Comparison of ENCODE assay signal across 37 cellular contexts in the genomic region with DNA sequence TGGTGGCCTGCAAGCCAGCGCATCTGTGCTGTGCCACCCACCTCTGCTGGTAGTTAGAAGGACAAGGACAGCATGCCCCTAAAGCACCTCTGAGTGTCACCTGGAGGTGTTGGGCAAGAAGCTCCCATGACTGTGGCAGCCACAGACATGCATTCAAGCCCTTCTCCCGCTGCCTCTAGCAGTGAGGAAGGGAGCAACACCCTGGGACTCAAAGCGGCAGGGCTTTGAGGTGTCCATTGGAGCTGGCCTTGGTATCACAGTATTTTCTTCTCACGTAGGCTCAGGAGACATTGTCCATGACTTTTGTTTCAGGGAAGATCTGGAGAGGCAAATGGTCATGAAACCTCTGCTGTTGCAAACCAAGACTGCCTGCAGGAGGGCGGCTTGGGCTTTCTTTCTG.
DNase-seq lines count a peak whose midpoint lies in the region; ATAC-seq, FAIRE-seq and TF ChIP-seq lines count a peak whose summit lies in the region.
"Had no signal": no experiment of that assay in that cellular context is flagged by ENCODE, and none has a peak within 500 bp of the region (broad histone marks: within the 10 kb centered on the region; RNA-seq: fewer than 3 reads in every experiment).

No MANE protein-coding gene starts in this region.

- H3K27ac Mint-ChIP-seq in endodermal cell, result no peak overlapping the region
- H3K27ac Mint-ChIP-seq: B cell; CD4-positive, alpha-beta memory T cell; CD4-positive, alpha-beta T cell; CD4-positive, CD25-positive, alpha-beta regulatory T cell; CD8-positive, alpha-beta memory T cell; CD8-positive, alpha-beta T cell had no signal

- H3K79me1 ChIP-seq in mesendoderm (ENCODE audit: low read length), result no peaks in the 10 kb centered on the region

- H3K4me1 ChIP-seq in endodermal cell (ENCODE audit: control insufficient read depth, insufficient read depth, low read length) (peaks cover 33% of the 10 kb centered on the region), HepG2 (ENCODE audit: insufficient read depth, low read length) (peaks cover 80% of the 10 kb centered on the region), mesendoderm (ENCODE audit: control insufficient read depth, low read depth, low read length) (peaks cover 23% of the 10 kb centered on the region)
- H3K4me1 ChIP-seq: A549, BE2C had no signal

- H3K9ac ChIP-seq in endodermal cell (ENCODE audit: extremely low read depth, low read length, poor library complexity, severe bottlenecking) (no peak overlapping the region), HepG2 (ENCODE audit: insufficient read depth, low read depth, low read length) (no peak overlapping the region), mesendoderm (ENCODE audit: low read length) (no peak overlapping the region)
- H3K9ac ChIP-seq: BLaER1; BLaER1 treated with 17β-estradiol and CSF1 and Interleukin-3, amounts not matched to agents 10 nM and 100 nM had no signal

- TF ChIP-seq EP300 in HepG2 (IDR thresholded peaks at IDR 0.05; ENCODE audit: low read depth in 2 of 2, low read length in 2 of 2) (no peak), HepG2 (CRISPR knock-in tag; IDR thresholded peaks at IDR 0.05; ENCODE audit: borderline replicate concordance) (no peak)

- H3K4me3 ChIP-seq in endodermal cell (ENCODE audit: low read length), result no peak overlapping the region
- no peak overlapping the region for H3K4me3 ChIP-seq in HepG2 (replicated peaks in 1 of 3; ENCODE audit: insufficient read depth in 1 of 3, low read depth in 2 of 3, low read length in 3 of 3)
- no peak overlapping the region for H3K4me3 ChIP-seq in mesendoderm (ENCODE audit: low read length)
- H3K4me3 ChIP-seq: A549; BLaER1; BLaER1 treated with 17β-estradiol and CSF1 and Interleukin-3, amounts not matched to agents 10 nM and 100 nM had no signal

- H3K27ac ChIP-seq in endodermal cell (ENCODE audit: low read depth, low read length) (no peak overlapping the region), HepG2 (ENCODE audit: extremely low read length, insufficient read depth, low read length) (no peak overlapping the region), mesendoderm (ENCODE audit: low read depth, low read length) (no peak overlapping the region)
- H3K27ac ChIP-seq: 22Rv1; A549; BLaER1; BLaER1 treated with 17β-estradiol and CSF1 and Interleukin-3, amounts not matched to agents 10 nM and 100 nM; C4-2B had no signal

- no peaks in the 10 kb centered on the region for H4K20me1 ChIP-seq in HepG2 (ENCODE audit: insufficient read depth, low read length)
- H4K20me1 ChIP-seq: BLaER1; BLaER1 treated with 17β-estradiol and CSF1 and Interleukin-3, amounts not matched to agents 10 nM and 100 nM had no signal

- peak; percentile 63 for DNase-seq in endodermal cell
- no peak for DNase-seq in HepG2 (ENCODE audit: low spot score)
- DNase-seq in mesendoderm, result peak; percentile 25
- DNase-seq in myocyte (ENCODE audit: low read depth), result peak; percentile 43
- DNase-seq in NCI-H128 (lab: John Stamatoyannopoulos, UW; ENCODE audit: unreplicated experiment), result no peak
- DNase-seq in NCI-H2227 (lab: John Stamatoyannopoulos, UW; ENCODE audit: unreplicated experiment), result no peak
- DNase-seq: 8988T; ACHN; AML-193; BE2C; C1 segment of cervical spinal cord; Caco-2; Calu3; CD4-positive, alpha-beta memory T cell; CD4-positive, alpha-beta T cell; CD4-positive, CD25-positive, alpha-beta regulatory T cell; CD8-positive, alpha-beta memory T cell; CD8-positive, alpha-beta T cell; COR-L47; DMS 273 treated with DMSO at 0.1 percent for 48 hours; DMS153; DMS53; DMS79; DMS79 treated with DMSO at 0.1 percent for 48 hours; DND-41; EL had no signal

- H2BK5ac ChIP-seq in mesendoderm (ENCODE audit: low read length), result no peak overlapping the region

- no peak overlapping the region for H3K4ac ChIP-seq in mesendoderm (ENCODE audit: low read depth, low read length)

- H3K27me3 ChIP-seq in endodermal cell (ENCODE audit: control insufficient read depth, insufficient read depth, low read length, poor library complexity, severe bottlenecking) (no peaks in the 10 kb centered on the region), HepG2 (ENCODE audit: control insufficient read depth in 1 of 2, insufficient read depth in 2 of 2, low read length in 2 of 2) (peaks cover 0 to 5% of the 10 kb centered on the region in 2 experiments; a peak in 1 of 5 replicates), mesendoderm (ENCODE audit: insufficient read depth, low read length, poor library complexity) (no peaks in the 10 kb centered on the region)
- H3K27me3 ChIP-seq: BE2C; BLaER1; BLaER1 treated with 17β-estradiol and CSF1 and Interleukin-3, amounts not matched to agents 10 nM and 100 nM had no signal

- no peak overlapping the region for H3K23ac ChIP-seq in mesendoderm (ENCODE audit: low read length)

- H3K36me3 ChIP-seq in endodermal cell (ENCODE audit: control insufficient read depth, insufficient read depth, low read length) (no peaks in the 10 kb centered on the region), HepG2 (replicated peaks in 1 of 2; ENCODE audit: control insufficient read depth in 1 of 2, insufficient read depth in 2 of 2, low read length in 2 of 2) (no peaks in the 10 kb centered on the region), mesendoderm (ENCODE audit: control insufficient read depth, insufficient read depth, low read length) (no peaks in the 10 kb centered on the region)
- H3K36me3 ChIP-seq: BE2C; BLaER1; BLaER1 treated with 17β-estradiol and CSF1 and Interleukin-3, amounts not matched to agents 10 nM and 100 nM had no signal

- H3K4me3 Mint-ChIP-seq in endodermal cell, result no peak overlapping the region
- H3K4me3 Mint-ChIP-seq: B cell; CD14-positive monocyte; CD4-positive, alpha-beta memory T cell; CD4-positive, alpha-beta T cell; CD4-positive, CD25-positive, alpha-beta regulatory T cell; CD8-positive, alpha-beta memory T cell; CD8-positive, alpha-beta T cell had no signal

- H2BK15ac ChIP-seq in mesendoderm (replicated peaks; ENCODE audit: low read depth), result no peak overlapping the region

- peak overlapping the region; percentile 37 for H3K4me2 ChIP-seq in HepG2 (ENCODE audit: low read depth, low read length)
- H3K4me2 ChIP-seq in mesendoderm (ENCODE audit: low read length), result no peak overlapping the region
- H3K4me2 ChIP-seq: A549; BLaER1; BLaER1 treated with 17β-estradiol and CSF1 and Interleukin-3, amounts not matched to agents 10 nM and 100 nM had no signal

- FAIRE-seq in HepG2 (lab: Jason Lieb, UNC), result no peak
- FAIRE-seq: A204.1, A549, D721Med had no signal

- H2AK5ac ChIP-seq in mesendoderm (ENCODE audit: low read length), result no peak overlapping the region

- H3K56ac ChIP-seq in mesendoderm (ENCODE audit: low read length), result no peak overlapping the region

- peak; percentile 20 for TF ChIP-seq CTCF in endodermal cell (conservative IDR thresholded peaks at IDR 0.05)
- TF ChIP-seq CTCF in HepG2 (CRISPR knock-in tag; IDR thresholded peaks at IDR 0.05), result no peak

- H3K79me2 ChIP-seq in HepG2 (ENCODE audit: insufficient read depth, low read length) (no peaks in the 10 kb centered on the region), mesendoderm (ENCODE audit: control insufficient read depth, insufficient read depth, low read length) (no peaks in the 10 kb centered on the region)

- in situ Hi-C loops in HepG2 (cut with HindIII; ENCODE audit: extremely low pct_ligation_motif_present, low pct_unique_long_range_greater_than_20kb), result no loop called here

- POLR2A ChIA-PET in HepG2 (lab: Yijun Ruan, JAX), result no interaction called here

- no TSS peak for BruUV-seq in HepG2 (replicated peaks; lab: Mats Ljungman, UMichigan)

- no peak overlapping the region for H2AFZ ChIP-seq in HepG2 (ENCODE audit: low read length)

- peaks cover 2% of the 10 kb centered on the region for H3K36me3 Mint-ChIP-seq in endodermal cell (ENCODE audit: low read depth)
- H3K36me3 Mint-ChIP-seq: CD14-positive monocyte; CD4-positive, alpha-beta memory T cell; CD4-positive, CD25-positive, alpha-beta regulatory T cell; CD8-positive, alpha-beta memory T cell; CD8-positive, alpha-beta T cell had no signal

- 94 to 100% methylated on average over 4 to 5 of the region's 5 CpGs for WGBS in endodermal cell (ENCODE audit: insufficient coverage in 1 of 2, insufficient read length in 1 of 2), 2 experiments
- WGBS in HepG2 (ENCODE audit: low lambda C conversion rate), result 36% methylated on average over 5 of the region's 5 CpGs
- WGBS in mesendoderm (ENCODE audit: extremely low coverage, insufficient coverage, low lambda C conversion rate), result no CpG with 5 or more reads among the region's 5 CpGs

- intact Hi-C loops in HepG2 (cut with micrococcal nuclease; ENCODE audit: unreplicated experiment), result no loop called here

- peak; percentile 54 for ATAC-seq in HepG2
- no peak for ATAC-seq in HG02870 (IDR thresholded peaks at IDR 0.05; ENCODE audit: unreplicated experiment)
- no peak for ATAC-seq in HG02884 (IDR thresholded peaks at IDR 0.05; ENCODE audit: unreplicated experiment)
- ATAC-seq: CD8-positive, alpha-beta T cell had no signal

- no peak for TF ChIP-seq POLR2A in HepG2 (IDR thresholded peaks at IDR 0.05; ENCODE audit: insufficient read depth in 1 of 2, low read depth in 2 of 2, low read length in 2 of 2)

- TF ChIP-seq RAD21 in HepG2 (CRISPR knock-in tag; IDR thresholded peaks at IDR 0.05), result no peak

- H3K18ac ChIP-seq in mesendoderm (ENCODE audit: low read length), result no peak overlapping the region

- CTCF ChIA-PET in HepG2 (lab: Yijun Ruan, JAX; ENCODE audit: low intra/inter-chr PET ratio, low total read pairs), result no interaction called here

- no peak overlapping the region for H2BK120ac ChIP-seq in mesendoderm (ENCODE audit: low read depth, low read length)

- H3K27me3 Mint-ChIP-seq in endodermal cell (ENCODE audit: insufficient read depth), result peaks cover 4% of the 10 kb centered on the region
- H3K27me3 Mint-ChIP-seq: CD4-positive, CD25-positive, alpha-beta regulatory T cell had no signal

- peaks cover 51% of the 10 kb centered on the region for H3K4me1 Mint-ChIP-seq in endodermal cell
- H3K4me1 Mint-ChIP-seq: B cell; CD4-positive, alpha-beta memory T cell; CD4-positive, CD25-positive, alpha-beta regulatory T cell; CD8-positive, alpha-beta memory T cell had no signal

- no peak overlapping the region for H4K5ac ChIP-seq in mesendoderm (ENCODE audit: low read length)

- no peak overlapping the region for H4K8ac ChIP-seq in mesendoderm (ENCODE audit: low read depth, low read length)

- no peaks in the 10 kb centered on the region for H3K9me3 ChIP-seq in endodermal cell (ENCODE audit: control insufficient read depth, low read length)
- peaks cover 9% of the 10 kb centered on the region for H3K9me3 ChIP-seq in HepG2 (ENCODE audit: low read length)
- H3K9me3 ChIP-seq: A549; BE2C; BLaER1; BLaER1 treated with 17β-estradiol and CSF1 and Interleukin-3, amounts not matched to agents 10 nM and 100 nM; Caco-2 had no signal

- H3K9me3 Mint-ChIP-seq in endodermal cell, result no peaks in the 10 kb centered on the region
- H3K9me3 Mint-ChIP-seq: CD4-positive, alpha-beta T cell; CD4-positive, CD25-positive, alpha-beta regulatory T cell; CD8-positive, alpha-beta memory T cell; CD8-positive, alpha-beta T cell had no signal

TF ChIP-seq in HepG2, 621 proteins besides CTCF, POLR2A, EP300 and RAD21 (continues in another document):
- TF ChIP-seq ZNF326 (CRISPR knock-in tag; IDR thresholded peaks at IDR 0.05; ENCODE audit: borderline replicate concordance) (no peak), KLF11 (CRISPR knock-in tag; IDR thresholded peaks at IDR 0.05) (no peak), MIER2 (CRISPR knock-in tag; IDR thresholded peaks at IDR 0.05) (peak; percentile 91), ELF1 (CRISPR knock-in tag; IDR thresholded peaks at IDR 0.05) (0 out of 2 replicates have a peak, but pooled peaks have one; percentile 8)

Comparison
In these comparisons a context has a peak if more than half of its experiments do, and no peak if none do; other contexts are left out.
1. DNase-seq: peak in endodermal cell (single experiment), mesendoderm (single experiment) and myocyte (single experiment); none in HepG2 (single experiment), NCI-H128 (single experiment) and NCI-H2227 (single experiment).